27 cellular contexts compared by ENCODE assay signal in the genomic region with DNA sequence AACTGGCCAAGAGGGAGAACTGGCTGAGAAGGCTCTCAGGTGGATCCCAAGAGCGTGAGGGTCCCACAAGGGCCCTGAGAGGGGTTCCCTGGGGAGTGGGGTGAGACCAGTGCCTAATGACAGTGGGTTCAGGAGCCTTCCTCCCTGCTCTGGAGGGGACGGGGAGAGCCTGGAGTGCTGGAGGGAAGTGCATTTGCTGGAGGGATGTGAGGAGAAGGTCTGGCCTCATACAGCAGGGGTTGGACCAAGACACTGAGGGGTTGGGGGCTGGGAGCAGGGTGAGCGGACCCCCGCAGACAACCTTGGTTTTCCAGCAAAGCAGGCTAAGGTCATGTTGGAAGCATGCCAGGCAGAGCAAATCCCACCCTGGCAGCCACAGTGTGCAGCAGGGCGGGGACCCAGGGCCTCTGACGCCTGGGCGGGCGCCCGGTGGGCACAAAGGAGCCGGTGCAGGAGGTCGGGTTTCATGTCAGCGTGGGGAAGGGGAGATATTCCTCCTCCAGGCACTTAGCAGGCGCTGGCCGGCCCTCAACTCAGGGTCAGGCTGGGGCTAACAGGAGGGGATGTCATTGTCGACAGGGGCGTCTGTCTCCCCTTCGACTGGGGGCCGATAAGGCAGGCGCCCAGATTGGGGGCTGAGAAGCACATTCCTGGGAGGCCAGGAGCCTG. TPM values are rescaled to one million over a fixed set of nuclear protein-coding genes. Genes with fewer than 3 reads are reported as not detected.
A peak's percentile ranks its signal among the peaks of the same experiment; 100 is the strongest.
DNase-seq lines count a peak whose midpoint lies in the region; ATAC-seq and TF ChIP-seq lines count a peak whose summit lies in the region.
"Had no signal": no experiment of that assay in that cellular context is flagged by ENCODE, and none has a peak within 500 bp of the region (broad histone marks: within the 10 kb centered on the region; RNA-seq: fewer than 3 reads in every experiment).

No MANE protein-coding gene starts in this region.

- H3K36me3 Mint-ChIP-seq in memory B cell = no peaks in the 10 kb centered on the region
- H3K36me3 Mint-ChIP-seq: immature natural killer cell had no signal

- TF ChIP-seq CTCF in gastrocnemius medialis (IDR thresholded peaks at IDR 0.05 in 4 of 5, conservative IDR thresholded peaks at IDR 0.05 in 1 of 5) = no peak

- no peak overlapping the region for H3K4me3 Mint-ChIP-seq in memory B cell
- H3K4me3 Mint-ChIP-seq: activated naive CD8-positive, alpha-beta T cell treated with anti-CD3 and anti-CD28 coated beads, Interleukin-2, amount 50 U/mL, for 24 hours; immature natural killer cell had no signal

- H3K27ac Mint-ChIP-seq in memory B cell = peak overlapping the region; percentile 87
- H3K27ac Mint-ChIP-seq: activated naive CD8-positive, alpha-beta T cell treated with anti-CD3 and anti-CD28 coated beads, Interleukin-2, amount 50 U/mL, for 24 hours had no signal

- peaks cover 58% of the 10 kb centered on the region for H3K4me1 Mint-ChIP-seq in memory B cell

- no peaks in the 10 kb centered on the region for H3K9me3 Mint-ChIP-seq in memory B cell
- H3K9me3 Mint-ChIP-seq: activated naive CD8-positive, alpha-beta T cell treated with anti-CD3 and anti-CD28 coated beads, Interleukin-2, amount 50 U/mL, for 24 hours; immature natural killer cell had no signal

- H3K4me1 ChIP-seq in gastrocnemius medialis = peaks cover 54 to 57% of the 10 kb centered on the region in 2 donors
- H3K4me1 ChIP-seq: Caco-2 had no signal

- DNase-seq in Right ventricle myocardium superior (peak; percentile 39), left cardiac atrium (no peak), SK-N-DZ (ENCODE audit: low spot score) (peak; percentile 43), memory B cell (ENCODE audit: low spot score in 2 of 2) (no peak), gastrocnemius medialis (no peak), NCI-H146 treated with DMSO at 0.1 percent for 48 hours (lab: John Stamatoyannopoulos, UW; ENCODE audit: unreplicated experiment) (no peak), NCI-H2196 (lab: John Stamatoyannopoulos, UW; ENCODE audit: unreplicated experiment) (no peak)
- DNase-seq: activated gamma-delta T cell treated with Interleukin-2 at 50 U/mL for 16 hours; activated naive CD8-positive, alpha-beta T cell treated with anti-CD3 and anti-CD28 coated beads, Interleukin-2, amount 50 U/mL, for 24 hours; activated T-cell treated with anti-CD3 and anti-CD28 coated beads, Interleukin-2, amount 50 U/mL, for 1 hour; Caco-2; DMS79 treated with DMSO at 0.1 percent for 48 hours; immature natural killer cell; Karpas-422; lower lobe of right lung; NCI-H187 treated with DMSO at 0.1 percent for 48 hours; NCI-H82; PC-3; right lobe of liver; SHP77 treated with DMSO at 0.1 percent for 48 hours; stimulated activated CD4-positive, alpha-beta T cell treated with anti-CD3 and anti-CD28 coated beads, Interleukin-12 subunit alpha, Interleukin-12 subunit beta, amount 100 ng/mL, for 4 hours; stimulated activated CD4-positive, alpha-beta T cell treated with anti-CD3 and anti-CD28 coated beads, Interleukin-4, amount 100 ng/mL, for 24 hours; stimulated activated naive CD8-positive, alpha-beta T cell treated with anti-CD3 and anti-CD28 coated beads, Interleukin-15, Interleukin-2, amounts not matched to agents 100 U/mL and 50 U/mL, for 24 hours; T-helper 1 cell had no signal

- no peaks in the 10 kb centered on the region for H3K36me3 ChIP-seq in gastrocnemius medialis
- H3K36me3 ChIP-seq: heart left ventricle, lower lobe of right lung, right lobe of liver had no signal

- intact Hi-C loops in Right ventricle myocardium superior (cut with DNase I) (no loop called here), left cardiac atrium (cut with DNase I) (loop anchor here in 1 of 2 donors (10.0 kb wide), 1 partner anchor 297 kb away; no protein-coding TSS in a partner anchor), gastrocnemius medialis (cut with DNase I; ENCODE audit: low total_unique reads) (no loop called here)

- no peaks in the 10 kb centered on the region for H3K27me3 ChIP-seq in gastrocnemius medialis
- H3K27me3 ChIP-seq: heart left ventricle, right lobe of liver had no signal

- no peak overlapping the region for H3K4me3 ChIP-seq in gastrocnemius medialis
- H3K4me3 ChIP-seq: heart left ventricle, lower lobe of right lung, right lobe of liver had no signal

- ATAC-seq in Right ventricle myocardium superior (ENCODE audit: poor library complexity) (no peak), left cardiac atrium (no peak), memory B cell (ENCODE audit: low read depth) (no peak), gastrocnemius medialis (no peak), GM19452 (IDR thresholded peaks at IDR 0.05; ENCODE audit: unreplicated experiment) (no peak)
- ATAC-seq: activated CD4-positive, CD25-positive, alpha-beta regulatory T cell treated with anti-CD3 and anti-CD28 coated beads, Interleukin-2, amount 50 U/mL, for 24 hours; activated naive CD8-positive, alpha-beta T cell treated with anti-CD3 and anti-CD28 coated beads, Interleukin-2, amount 50 U/mL, for 24 hours; heart left ventricle; lower lobe of right lung; PC-3; right lobe of liver; stimulated activated naive CD8-positive, alpha-beta T cell treated with anti-CD3 and anti-CD28 coated beads, Interleukin-15, Interleukin-2, amounts not matched to agents 100 U/mL and 50 U/mL, for 24 hours had no signal

- no peaks in the 10 kb centered on the region for H3K27me3 Mint-ChIP-seq in memory B cell

- in situ Hi-C loops in gastrocnemius medialis (cut with MboI; ENCODE audit: low sequenced_read_pairs in 4 of 4) = loop anchor here in 1 of 4 donors (10.0 kb wide), 1 partner anchor 67 kb away; the partner anchor contains the start of gene MMP11

- no peaks in the 10 kb centered on the region for H3K9me3 ChIP-seq in gastrocnemius medialis
- H3K9me3 ChIP-seq: Caco-2, heart left ventricle, lower lobe of right lung, right lobe of liver had no signal

- no peak for TF ChIP-seq POLR2A in gastrocnemius medialis (IDR thresholded peaks at IDR 0.05)

- H3K27ac ChIP-seq in gastrocnemius medialis = peak overlapping the region; percentile 91 to 98 (median 96)
- H3K27ac ChIP-seq: lower lobe of right lung, right lobe of liver had no signal

RNA-seq across cellular contexts. Expression of gene DERL3, which starts 3.1 kb away (rescaled TPM):
- total RNA-seq in Right ventricle myocardium superior = 2.8 TPM
- 1 to 10 TPM; 5.8 to 6.5 TPM for total RNA-seq in left cardiac atrium
- not detected in 2 replicates for polyA plus RNA-seq in SK-N-DZ (2014; cell fraction: cytosol; rRNA removed)
- polyA plus RNA-seq in SK-N-DZ (2014; cell fraction: nucleus; rRNA removed) = not detected in 2 replicates
- 1 to 10 TPM in 3 of 4 donors, under 1 TPM in 1; 0.72 to 1.5 (median 1.3) TPM for total RNA-seq in gastrocnemius medialis
- total RNA-seq: PC-3 had no signal

RNA-seq across cellular contexts. Expression of gene SLC2A11, which starts 15.8 kb away (rescaled TPM):
- total RNA-seq in Right ventricle myocardium superior (19.8 TPM), left cardiac atrium (10 to 100 TPM; 15.0 TPM), gastrocnemius medialis (10 to 100 TPM in 1 of 4 donors, 1 to 10 TPM in 3; 2.4 to 19.0 (median 6.2) TPM)
- 16.8 and 28.5 TPM in 2 replicates for polyA plus RNA-seq in SK-N-DZ (2014; cell fraction: cytosol; rRNA removed)
- 43.3 and 56.5 TPM in 2 replicates for polyA plus RNA-seq in SK-N-DZ (2014; cell fraction: nucleus; rRNA removed)

RNA-seq across cellular contexts. Expression of gene MIF, which starts 52.3 kb away (rescaled TPM):
- 227 TPM for total RNA-seq in Right ventricle myocardium superior
- 100 to 1,000 TPM; 292 to 347 TPM for total RNA-seq in left cardiac atrium
- polyA plus RNA-seq in SK-N-DZ (2014; cell fraction: cytosol; rRNA removed) = 1,022 and 1,207 TPM in 2 replicates
- 607 and 719 TPM in 2 replicates for polyA plus RNA-seq in SK-N-DZ (2014; cell fraction: nucleus; rRNA removed)
- total RNA-seq in gastrocnemius medialis = 100 to 1,000 TPM in 3 of 4 donors, 10 to 100 TPM in 1; 78.1 to 145 (median 129) TPM

RNA-seq across cellular contexts. Expression of gene SMARCB1, which starts 55.1 kb away (rescaled TPM):
- 46.6 TPM for total RNA-seq in Right ventricle myocardium superior
- 10 to 100 TPM; 46.6 to 54.8 TPM for total RNA-seq in left cardiac atrium
- polyA plus RNA-seq in SK-N-DZ (2014; cell fraction: cytosol; rRNA removed) = 161 and 174 TPM in 2 replicates
- 101 and 114 TPM in 2 replicates for polyA plus RNA-seq in SK-N-DZ (2014; cell fraction: nucleus; rRNA removed)
- total RNA-seq in gastrocnemius medialis = 10 to 100 TPM; 37.8 to 65.6 (median 55.2) TPM

Comparison
In these comparisons a context has a peak if more than half of its experiments do, and no peak if none do; other contexts are left out.
1. DNase-seq: peak in Right ventricle myocardium superior (single experiment) and SK-N-DZ (single experiment); none in left cardiac atrium (single experiment), memory B cell (0 of 2), gastrocnemius medialis (0 of 2), NCI-H146 treated with DMSO at 0.1 percent for 48 hours (single experiment) and NCI-H2196 (single experiment).